1 cellular context compared by ENCODE assay signal in genomic region chr6:154343473-154344308, GRCh38.
TF ChIP-seq lines count a peak whose summit lies in the region.

No MANE protein-coding gene starts in this region.

TF ChIP-seq in HCT116, 20 proteins besides CTCF, POLR2A, EP300 and RAD21 (continued from another document):
- TF ChIP-seq REST (IDR thresholded peaks at IDR 0.05; ENCODE audit: low read depth) (no peak), ATF3 (IDR thresholded peaks at IDR 0.05) (no peak), TCF7L2 (IDR thresholded peaks at IDR 0.05; ENCODE audit: borderline replicate concordance, extremely low read depth, insufficient read depth, insufficient read length) (no peak)
